In the genomic region with DNA sequence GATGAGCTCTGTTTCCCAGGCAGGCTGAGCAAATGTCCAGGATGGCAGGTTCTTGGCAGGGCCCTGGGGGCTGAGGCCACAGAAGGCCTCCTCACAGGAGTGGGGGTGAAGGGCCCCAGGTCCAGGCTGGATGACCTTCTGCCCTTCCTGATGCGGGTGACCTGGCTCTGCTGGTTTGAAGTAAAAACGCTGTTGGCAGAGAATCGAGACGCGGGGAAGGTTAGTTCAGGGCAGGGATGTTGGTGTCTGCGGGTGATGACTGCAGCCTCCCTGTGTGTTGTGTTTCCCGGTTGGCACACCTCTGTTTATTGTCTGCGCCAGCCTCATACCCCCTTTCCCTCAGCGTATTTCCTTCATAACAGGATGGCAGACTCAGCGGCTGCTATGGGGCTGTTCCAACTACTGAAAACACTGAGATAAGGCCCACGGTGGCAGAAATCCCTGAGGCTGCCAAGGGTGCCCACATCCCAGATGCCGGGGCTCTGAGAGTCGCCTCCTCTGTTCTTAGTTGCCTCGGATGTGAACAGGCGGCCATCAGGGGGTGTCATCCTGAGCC, we compare ENCODE assay signal across 16 cellular contexts.
DNase-seq lines count a peak whose midpoint lies in the region; ATAC-seq and TF ChIP-seq lines count a peak whose summit lies in the region.
"Had no signal": no experiment of that assay in that cellular context is flagged by ENCODE, and none has a peak within 500 bp of the region (broad histone marks: within the 10 kb centered on the region; RNA-seq: fewer than 3 reads in every experiment).

No MANE protein-coding gene starts in this region.

- H3K27me3 Mint-ChIP-seq in activated naive CD4-positive, alpha-beta T cell treated with anti-CD3 and anti-CD28 coated beads for 36 hours (ENCODE audit: low read depth), result no peaks in the 10 kb centered on the region
- peaks cover 0 to 8% of the 10 kb centered on the region in 2 donors for H3K27me3 Mint-ChIP-seq in natural killer cell (ENCODE audit: low read depth in 2 of 2)

- H3F3A ChIP-seq in PC-3 (ENCODE audit: low read length, unreplicated experiment), result no peaks in the 10 kb centered on the region

- peak; percentile 52 for ATAC-seq in Right ventricle myocardium superior (ENCODE audit: poor library complexity)
- no peak for ATAC-seq in natural killer cell
- no peak for ATAC-seq in PC-3
- ATAC-seq: psoas muscle, SK-N-SH treated with all-trans-retinoic acid at 6 μM for 48 hours had no signal

- no peaks in the 10 kb centered on the region for H4K20me1 ChIP-seq in PC-3 (ENCODE audit: low read length)

- no peaks in the 10 kb centered on the region for H3K4me1 ChIP-seq in PC-3 (ENCODE audit: insufficient read depth, low read length)
- H3K4me1 ChIP-seq: psoas muscle had no signal

- no peaks in the 10 kb centered on the region for H3K36me3 ChIP-seq in PC-3 (ENCODE audit: low read depth, low read length)

- H3K9me3 Mint-ChIP-seq in activated naive CD4-positive, alpha-beta T cell treated with anti-CD3 and anti-CD28 coated beads for 36 hours, result no peaks in the 10 kb centered on the region
- peaks cover 0 to 3% of the 10 kb centered on the region in 2 donors for H3K9me3 Mint-ChIP-seq in natural killer cell

- H3K4me3 ChIP-seq in PC-3 (ENCODE audit: low read length), result no peak overlapping the region
- H3K4me3 ChIP-seq: psoas muscle had no signal

- H3K9ac ChIP-seq in PC-3 (ENCODE audit: low read length), result no peak overlapping the region

- DNase-seq in activated naive CD4-positive, alpha-beta T cell treated with anti-CD3 and anti-CD28 coated beads for 36 hours, result peak; percentile 3
- no peak for DNase-seq in activated naive CD4-positive, alpha-beta T cell treated with Interleukin-2 at 50 U/mL for 16 hours
- DNase-seq in Right ventricle myocardium superior, result peak; percentile 44
- peak; percentile 9 for DNase-seq in natural killer cell
- peak; percentile 35 for DNase-seq in ureter (ENCODE audit: low spot score)
- no peak for DNase-seq in MV-4-11 (lab: John Stamatoyannopoulos, UW)
- no peak for DNase-seq in stimulated activated CD4-positive, alpha-beta T cell treated with anti-CD3 and anti-CD28 coated beads, Interleukin-4, amount 100 ng/mL, for 1 hour
- no peak for DNase-seq in PC-3
- DNase-seq: activated CD4-positive, alpha-beta T cell treated with anti-CD3 and anti-CD28 coated beads for 4 hours; effector memory CD4-positive, alpha-beta T cell; hypothalamus; MM.1S; NCI-H526; stimulated activated CD4-positive, alpha-beta T cell treated with anti-CD3 and anti-CD28 coated beads, Interleukin-15, amount 100 ng/mL, for 24 hours had no signal

- no peak overlapping the region for H3K4me2 ChIP-seq in PC-3 (ENCODE audit: low read length)

- H3K36me3 Mint-ChIP-seq in activated naive CD4-positive, alpha-beta T cell treated with anti-CD3 and anti-CD28 coated beads for 36 hours (ENCODE audit: low read depth), result no peaks in the 10 kb centered on the region
- H3K36me3 Mint-ChIP-seq in natural killer cell, result peaks cover 6% of the 10 kb centered on the region

- H3K27ac Mint-ChIP-seq in activated naive CD4-positive, alpha-beta T cell treated with anti-CD3 and anti-CD28 coated beads for 36 hours, result no peak overlapping the region
- H3K27ac Mint-ChIP-seq in natural killer cell, result no peak overlapping the region

- POLR2A ChIA-PET in PC-3 (lab: Charles Lee; ENCODE audit: unreplicated experiment), result no interaction called here

- TF ChIP-seq CTCF in natural killer cell (IDR thresholded peaks at IDR 0.05), result no peak
- TF ChIP-seq CTCF in PC-3 (conservative IDR thresholded peaks at IDR 0.05; ENCODE audit: low read depth, low read length), result no peak

- no peak overlapping the region for H3K4me3 Mint-ChIP-seq in activated naive CD4-positive, alpha-beta T cell treated with anti-CD3 and anti-CD28 coated beads for 36 hours
- H3K4me3 Mint-ChIP-seq in natural killer cell, result no peak overlapping the region

- H3K9me2 ChIP-seq in PC-3 (replicated peaks; ENCODE audit: low read length), result no peaks in the 10 kb centered on the region

- intact Hi-C loops in activated naive CD4-positive, alpha-beta T cell treated with anti-CD3 and anti-CD28 coated beads for 36 hours (cut with micrococcal nuclease), result no loop called here
- intact Hi-C loops in Right ventricle myocardium superior (cut with DNase I) (no loop called here), natural killer cell (cut with micrococcal nuclease) (no loop called here), PC-3 (cut with micrococcal nuclease) (no loop called here)

- H2AFZ ChIP-seq in PC-3 (ENCODE audit: low read length), result no peak overlapping the region

- no peaks in the 10 kb centered on the region for H3K9me3 ChIP-seq in PC-3 (ENCODE audit: low read length)
- H3K9me3 ChIP-seq: psoas muscle had no signal

- H3K79me2 ChIP-seq in PC-3 (ENCODE audit: low read length), result no peaks in the 10 kb centered on the region

- no peaks in the 10 kb centered on the region for H3K4me1 Mint-ChIP-seq in activated naive CD4-positive, alpha-beta T cell treated with anti-CD3 and anti-CD28 coated beads for 36 hours (ENCODE audit: low read depth)
- H3K4me1 Mint-ChIP-seq in natural killer cell, result peaks cover 36 to 50% of the 10 kb centered on the region in 2 donors

- BruUV-seq in PC-3 (replicated peaks; lab: Mats Ljungman, UMichigan), result no TSS peak

- no peak overlapping the region for H3K27ac ChIP-seq in PC-3 (ENCODE audit: low read length)
- H3K27ac ChIP-seq: psoas muscle had no signal

- CTCF ChIA-PET in activated naive CD4-positive, alpha-beta T cell treated with anti-CD3 and anti-CD28 coated beads for 36 hours (lab: Charles Lee), result interaction anchor here (0.7 to 0.9 kb wide), 3 partner anchors 16 to 252 kb away, joined by 3 read pairs; no protein-coding TSS in a partner anchor
- CTCF ChIA-PET in PC-3 (lab: Charles Lee), result interaction anchor here (0.6 kb wide), 1 partner anchor 8 kb away, joined by 3 read pairs; no protein-coding TSS in a partner anchor

- H3K27me3 ChIP-seq in PC-3 (ENCODE audit: low read length), result 0 out of 2 replicates have a peak, but pooled peaks cover 4% of the 10 kb centered on the region

Comparison
In these comparisons a context has a peak if more than half of its experiments do, and no peak if none do; other contexts are left out.
1. DNase-seq: peak in activated naive CD4-positive, alpha-beta T cell treated with anti-CD3 and anti-CD28 coated beads for 36 hours (single experiment), Right ventricle myocardium superior (single experiment), natural killer cell (single experiment) and ureter (single experiment); none in activated naive CD4-positive, alpha-beta T cell treated with Interleukin-2 at 50 U/mL for 16 hours (single experiment), MV-4-11 (single experiment), stimulated activated CD4-positive, alpha-beta T cell treated with anti-CD3 and anti-CD28 coated beads, Interleukin-4, amount 100 ng/mL, for 1 hour (single experiment) and PC-3 (single experiment).